In genomic region chr19:47607564-47608073, GRCh38 we compare ENCODE assay signal across 9 cellular contexts. TPM values are rescaled to one million over a fixed set of nuclear protein-coding genes. Genes with fewer than 3 reads are reported as not detected.
A peak's percentile ranks its signal among the peaks of the same experiment; 100 is the strongest.
DNase-seq lines count a peak whose midpoint lies in the region; ATAC-seq, FAIRE-seq and TF ChIP-seq lines count a peak whose summit lies in the region.
"Had no signal": no experiment of that assay in that cellular context is flagged by ENCODE, and none has a peak within 500 bp of the region (broad histone marks: within the 10 kb centered on the region; RNA-seq: fewer than 3 reads in every experiment).

No MANE protein-coding gene starts in this region.

- ATAC-seq in right lobe of liver = no peak
- no peak for ATAC-seq in HG03280 (IDR thresholded peaks at IDR 0.05; ENCODE audit: unreplicated experiment)

- H4K20me1 ChIP-seq in astrocyte (ENCODE audit: insufficient read depth, low read length) = peaks cover 25% of the 10 kb centered on the region

- H3K9ac ChIP-seq in astrocyte (ENCODE audit: low read length) = peak overlapping the region; percentile 98

- no peak for TF ChIP-seq CTCF in astrocyte (IDR thresholded peaks at IDR 0.05; ENCODE audit: insufficient read depth, low read depth, low read length)
- no peak for TF ChIP-seq CTCF in right lobe of liver (IDR thresholded peaks at IDR 0.05)

- peak overlapping the region; percentile 75 for H3K27ac Mint-ChIP-seq in activated CD4-positive, alpha-beta T cell treated with anti-CD3 and anti-CD28 coated beads, Interleukin-2, amount 10 ng/mL, durations not matched to agents 24 days and 14 days
- peak overlapping the region; percentile 96 for H3K27ac Mint-ChIP-seq in astrocyte (ENCODE audit: unreplicated experiment)

- H3K27me3 Mint-ChIP-seq in activated CD4-positive, alpha-beta T cell treated with anti-CD3 and anti-CD28 coated beads, Interleukin-2, amount 10 ng/mL, durations not matched to agents 24 days and 14 days = peaks cover 3% of the 10 kb centered on the region
- H3K27me3 Mint-ChIP-seq in astrocyte (ENCODE audit: low read depth, unreplicated experiment) = no peaks in the 10 kb centered on the region

- WGBS in right lobe of liver (ENCODE audit: insufficient coverage, low coverage, low lambda C conversion rate, missing lambda C conversion rate) = 19% methylated on average over 18 of the region's 21 CpGs
- WGBS in thymus = 56% methylated on average over 21 of the region's 21 CpGs

- peaks cover 42% of the 10 kb centered on the region for H3K79me2 ChIP-seq in astrocyte (ENCODE audit: insufficient read depth, low read length)

- H3K27me3 ChIP-seq in astrocyte (ENCODE audit: insufficient read depth, low read length) (no peaks in the 10 kb centered on the region), right lobe of liver (no peaks in the 10 kb centered on the region), thymus (ENCODE audit: control insufficient read depth, insufficient read depth) (peaks cover 2% of the 10 kb centered on the region)

- peak overlapping the region; percentile 87 for H3K4me3 Mint-ChIP-seq in activated CD4-positive, alpha-beta T cell treated with anti-CD3 and anti-CD28 coated beads, Interleukin-2, amount 10 ng/mL, durations not matched to agents 24 days and 14 days
- H3K4me3 Mint-ChIP-seq in astrocyte (ENCODE audit: unreplicated experiment) = peak overlapping the region; percentile 94

- TF ChIP-seq POLR2A in right lobe of liver (IDR thresholded peaks at IDR 0.05) = no peak

- peak overlapping the region; percentile 77 for H2AFZ ChIP-seq in astrocyte (ENCODE audit: low read depth, low read length)

- peak overlapping the region; percentile 88 for H3K27ac ChIP-seq in astrocyte (ENCODE audit: low read depth, low read length)
- H3K27ac ChIP-seq in right lobe of liver = peak overlapping the region; percentile 97 to 99 (median 98)
- peak overlapping the region; percentile 95 for H3K27ac ChIP-seq in thymus (ENCODE audit: low read depth)

- peaks cover 23% of the 10 kb centered on the region for H3K4me1 Mint-ChIP-seq in activated CD4-positive, alpha-beta T cell treated with anti-CD3 and anti-CD28 coated beads, Interleukin-2, amount 10 ng/mL, durations not matched to agents 24 days and 14 days
- H3K4me1 Mint-ChIP-seq in astrocyte (ENCODE audit: low read depth, unreplicated experiment) = peaks cover 15% of the 10 kb centered on the region

- no peak for DNase-seq in activated CD4-positive, alpha-beta T cell treated with anti-CD3 and anti-CD28 coated beads, Interleukin-2, amount 10 ng/mL, durations not matched to agents 24 days and 14 days
- DNase-seq in activated CD4-positive, alpha-beta T cell treated with anti-CD3 and anti-CD28 coated beads for 48 hours = no peak
- DNase-seq in astrocyte (ENCODE audit: low read depth) = no peak
- DNase-seq in right lobe of liver = no peak
- DNase-seq in DMS 273 treated with DMSO at 0.1 percent for 48 hours (lab: John Stamatoyannopoulos, UW) = no peak
- DNase-seq in NCI-H1048 (lab: John Stamatoyannopoulos, UW) = no peak

- H3K9me3 ChIP-seq in astrocyte (ENCODE audit: insufficient read depth, low read depth, low read length) (no peaks in the 10 kb centered on the region), right lobe of liver (no peaks in the 10 kb centered on the region), thymus (ENCODE audit: control insufficient read depth) (no peaks in the 10 kb centered on the region)

- peaks cover 11% of the 10 kb centered on the region for H3K4me1 ChIP-seq in astrocyte (ENCODE audit: insufficient read depth, low read length)
- H3K4me1 ChIP-seq in right lobe of liver = peaks cover 0 to 22% (median 8%) of the 10 kb centered on the region in 4 donors
- peaks cover 11% of the 10 kb centered on the region for H3K4me1 ChIP-seq in thymus (ENCODE audit: control insufficient read depth, insufficient read depth, low read length)

- H3K4me2 ChIP-seq in astrocyte (ENCODE audit: low read length) = peak overlapping the region; percentile 93

- no peak for FAIRE-seq in astrocyte (lab: Jason Lieb, UNC)
- FAIRE-seq: colon had no signal

- no peaks in the 10 kb centered on the region for H3K36me3 ChIP-seq in astrocyte (ENCODE audit: insufficient read depth, low read length)
- H3K36me3 ChIP-seq in right lobe of liver = no peaks in the 10 kb centered on the region
- no peaks in the 10 kb centered on the region for H3K36me3 ChIP-seq in thymus (ENCODE audit: control insufficient read depth, insufficient read depth)

- no peaks in the 10 kb centered on the region for H3K9me3 Mint-ChIP-seq in activated CD4-positive, alpha-beta T cell treated with anti-CD3 and anti-CD28 coated beads, Interleukin-2, amount 10 ng/mL, durations not matched to agents 24 days and 14 days
- no peaks in the 10 kb centered on the region for H3K9me3 Mint-ChIP-seq in astrocyte (ENCODE audit: unreplicated experiment)

- intact Hi-C loops in activated CD4-positive, alpha-beta T cell treated with anti-CD3 and anti-CD28 coated beads, Interleukin-2, amount 10 ng/mL, durations not matched to agents 24 days and 14 days (cut with micrococcal nuclease) = loop anchor here (1.0 to 10.0 kb wide), 4 partner anchors 7 to 333 kb away; partner anchors contain the start of genes INAFM1, KPTN and NAPA
- intact Hi-C loops in right lobe of liver (cut with DNase I) = no loop called here

- H3K4me3 ChIP-seq in astrocyte (ENCODE audit: insufficient read depth, low read depth, low read length) (peak overlapping the region; percentile 88), right lobe of liver (peak overlapping the region; percentile 99), thymus (ENCODE audit: low read length) (peak overlapping the region; percentile 97)

- peaks cover 13% of the 10 kb centered on the region for H3K36me3 Mint-ChIP-seq in activated CD4-positive, alpha-beta T cell treated with anti-CD3 and anti-CD28 coated beads, Interleukin-2, amount 10 ng/mL, durations not matched to agents 24 days and 14 days (ENCODE audit: low read depth)
- no peaks in the 10 kb centered on the region for H3K36me3 Mint-ChIP-seq in astrocyte (ENCODE audit: low read depth, unreplicated experiment)

RNA-seq across cellular contexts. Expression of gene BICRA, which starts 1.3 kb away (rescaled TPM):
- total RNA-seq in activated CD4-positive, alpha-beta T cell treated with anti-CD3 and anti-CD28 coated beads, Interleukin-2, amount 10 ng/mL, durations not matched to agents 24 days and 14 days = 10.5 and 11.9 TPM in 2 replicates
- total RNA-seq in astrocyte = 16.5 and 20.7 TPM in 2 replicates
- 1 to 10 TPM; 3.7 to 7.3 (median 6.4) TPM for total RNA-seq in right lobe of liver
- polyA plus RNA-seq in thymus = 8.1 TPM

RNA-seq across cellular contexts. Expression of gene ZNF541, which starts 34.7 kb away (rescaled TPM):
- not detected in 2 replicates for total RNA-seq in activated CD4-positive, alpha-beta T cell treated with anti-CD3 and anti-CD28 coated beads, Interleukin-2, amount 10 ng/mL, durations not matched to agents 24 days and 14 days
- total RNA-seq in astrocyte (not detected in 2 replicates), right lobe of liver (under 1 TPM in 4 of 6 experiments, not detected in 2; 0.12 to 0.25 (median 0.17) TPM)
- polyA plus RNA-seq in thymus = 0.39 TPM
